In the genomic region with DNA sequence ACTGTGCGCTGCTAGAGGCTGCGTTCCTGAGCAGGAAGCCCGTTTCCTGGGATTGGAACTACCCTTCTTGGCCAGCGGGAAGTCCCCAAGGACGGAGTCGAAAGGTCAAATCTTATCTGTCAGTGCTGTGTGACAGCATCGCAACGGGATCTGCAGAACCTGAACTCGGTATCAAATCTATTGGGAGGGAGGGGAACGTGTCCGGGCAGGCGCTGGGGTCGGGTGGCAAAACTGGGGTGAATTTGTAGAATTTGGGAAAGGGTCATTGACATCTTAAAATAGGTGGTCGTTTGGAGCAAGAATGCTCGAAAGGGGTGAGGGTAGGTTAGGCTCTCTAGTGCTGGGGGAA, we compare ENCODE assay signal across 8 cellular contexts. TPM values are rescaled to one million over a fixed set of nuclear protein-coding genes. Genes with fewer than 3 reads are reported as not detected.
A peak's percentile ranks its signal among the peaks of the same experiment; 100 is the strongest.
DNase-seq lines count a peak whose midpoint lies in the region; ATAC-seq and TF ChIP-seq lines count a peak whose summit lies in the region.

No MANE protein-coding gene starts in this region.

- H3K4me1 ChIP-seq in skeletal muscle tissue (ENCODE audit: control insufficient read depth in 3 of 3, insufficient read depth in 3 of 3, low read length in 3 of 3) = peaks cover 6 to 20% (median 16%) of the 10 kb centered on the region in 3 donors

- H3K27ac ChIP-seq in SK-N-MC (no peak overlapping the region), skeletal muscle tissue (ENCODE audit: low read depth, low read length) (no peak overlapping the region)

- ATAC-seq in GM19455 (IDR thresholded peaks at IDR 0.05; ENCODE audit: unreplicated experiment) = peak; percentile 0

- H3K4me3 ChIP-seq in SK-N-MC (peak overlapping the region; percentile 94), foreskin fibroblast (ENCODE audit: low read depth in 1 of 2, low read length in 2 of 2) (peak overlapping the region; percentile 84 to 88), skeletal muscle tissue (ENCODE audit: low read length in 3 of 3) (peak overlapping the region; percentile 87 to 91 (median 90))

- no peaks in the 10 kb centered on the region for H3K9me3 ChIP-seq in SK-N-MC (ENCODE audit: low read depth, low read length)
- H3K9me3 ChIP-seq in skeletal muscle tissue (ENCODE audit: control insufficient read depth in 3 of 3, low read length in 3 of 3) = no peaks in the 10 kb centered on the region

- H3K36me3 ChIP-seq in SK-N-MC (ENCODE audit: insufficient read depth, low read length) (peaks cover 15% of the 10 kb centered on the region), skeletal muscle tissue (ENCODE audit: control insufficient read depth in 3 of 3, insufficient read depth in 3 of 3, low read length in 3 of 3) (no peaks in the 10 kb centered on the region)

- no peaks in the 10 kb centered on the region for H3K27me3 ChIP-seq in skeletal muscle tissue (ENCODE audit: control insufficient read depth in 3 of 3, insufficient read depth in 3 of 3, low read length in 3 of 3)

- no peak overlapping the region for H3K9ac ChIP-seq in SK-N-MC (ENCODE audit: insufficient read length)
- peak overlapping the region in 2 of 3 donors; percentile 24 to 71 for H3K9ac ChIP-seq in skeletal muscle tissue (ENCODE audit: low read depth in 1 of 3, low read length in 3 of 3)

- DNase-seq in SK-N-MC (ENCODE audit: low read depth, low spot score) (no peak), foreskin fibroblast (no peak), GF-D8 (lab: John Stamatoyannopoulos, UW) (no peak), mesenteric fat pad (ENCODE audit: low spot score) (no peak), GM13976 (ENCODE audit: low spot score) (no peak)
- DNase-seq in activated CD4-positive, CD25-positive, alpha-beta regulatory T cell treated with anti-CD3 and anti-CD28 coated beads, Interleukin-2, amount 50 U/mL, for 72 hours = no peak

- in situ Hi-C loops in GM13976 (cut with MboI; ENCODE audit: low sequenced_read_pairs, unreplicated experiment) = no loop called here

- TF ChIP-seq CTCF in foreskin fibroblast (IDR thresholded peaks at IDR 0.05; ENCODE audit: low read depth, low read length) (no peak), GM13976 (IDR thresholded peaks at IDR 0.05; ENCODE audit: borderline replicate concordance, control extremely low read depth, extremely low read depth, insufficient read depth, missing control alignments) (no peak)

RNA-seq across cellular contexts. Expression of gene ARPC5, which starts 0.7 kb away (rescaled TPM):
- total RNA-seq in skeletal muscle tissue = 26.1 TPM
- 109 TPM for total RNA-seq in mesenteric fat pad

RNA-seq across cellular contexts. Expression of gene APOBEC4, which starts 16.8 kb away (rescaled TPM):
- not detected for total RNA-seq in skeletal muscle tissue
- not detected for total RNA-seq in mesenteric fat pad

RNA-seq across cellular contexts. Expression of gene NCF2, which starts 46.0 kb away (rescaled TPM):
- total RNA-seq in skeletal muscle tissue (8.9 TPM), mesenteric fat pad (40.8 TPM)
